1 cellular context compared by ENCODE assay signal in the genomic region with DNA sequence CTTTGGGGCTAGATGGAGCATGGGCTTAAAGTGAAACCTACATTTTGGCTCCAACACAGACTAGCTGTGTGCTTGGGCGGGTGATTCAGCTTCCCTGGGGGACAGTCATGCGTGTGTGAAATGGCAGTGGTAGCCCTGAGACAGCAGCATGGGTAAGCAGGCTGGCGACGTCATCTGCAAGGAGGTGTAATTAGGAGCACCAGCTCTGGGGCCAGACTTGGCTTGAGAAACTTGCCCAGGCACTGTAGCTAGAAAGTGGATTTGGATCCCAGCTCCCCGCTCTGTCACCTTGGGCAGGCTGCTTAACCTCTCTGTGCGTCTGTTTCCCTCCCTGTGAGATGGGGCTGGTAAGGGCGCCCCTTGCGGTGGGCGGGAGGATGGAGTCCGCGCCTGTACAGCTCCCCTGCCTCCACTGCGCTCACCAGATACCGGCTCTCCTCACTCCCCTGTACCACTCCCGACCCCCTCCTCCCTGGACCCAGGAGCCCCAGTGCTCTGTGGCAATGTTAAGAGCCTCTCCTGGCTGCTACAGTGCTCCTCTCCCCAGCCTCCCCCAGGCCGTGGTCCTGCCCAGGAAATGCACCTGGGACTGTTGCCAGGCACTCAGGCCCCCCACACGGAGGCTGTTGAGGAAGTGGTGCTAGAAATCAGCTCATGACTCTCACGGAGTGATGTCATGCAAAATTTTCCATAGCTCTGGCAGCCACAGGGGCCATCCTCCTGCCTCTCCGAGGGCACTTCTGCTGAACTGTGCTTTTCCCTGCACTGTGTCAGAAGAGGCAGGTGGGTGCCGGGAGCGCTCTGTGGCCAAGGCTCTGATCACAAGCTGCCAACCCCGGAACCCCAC.
TF ChIP-seq lines count a peak whose summit lies in the region.

No MANE protein-coding gene starts in this region.

TF ChIP-seq in HepG2, 621 proteins besides CTCF, POLR2A, EP300 and RAD21 (continued from another document and continues in another):
- TF ChIP-seq, protein P1, sequence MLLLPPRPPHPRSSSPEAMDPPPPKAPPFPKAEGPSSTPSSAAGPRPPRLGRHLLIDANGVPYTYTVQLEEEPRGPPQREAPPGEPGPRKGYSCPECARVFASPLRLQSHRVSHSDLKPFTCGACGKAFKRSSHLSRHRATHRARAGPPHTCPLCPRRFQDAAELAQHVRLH (CRISPR knock-in tag; IDR thresholded peaks at IDR 0.05; ENCODE audit: borderline replicate concordance, low read depth): peak; percentile 45; the same call in 1 of the 2 replicates
- TF ChIP-seq ZNF543 (CRISPR knock-in tag; IDR thresholded peaks at IDR 0.05) (no peak), CREM (IDR thresholded peaks at IDR 0.05) (no peak), CREM (CRISPR knock-in tag; IDR thresholded peaks at IDR 0.05) (no peak), TAF1 (CRISPR knock-in tag; IDR thresholded peaks at IDR 0.05) (0 out of 2 replicates have a peak, but pooled peaks have one; percentile 25), ZNF33B (CRISPR knock-in tag; IDR thresholded peaks at IDR 0.05) (no peak), RFXAP (CRISPR knock-in tag; IDR thresholded peaks at IDR 0.05; ENCODE audit: borderline replicate concordance) (0 out of 2 replicates have a peak, but pooled peaks have one; percentile 25), ZNF746 (CRISPR knock-in tag; IDR thresholded peaks at IDR 0.05) (no peak; the same call in 1 of the 2 replicates), ZNF749 (CRISPR knock-in tag; IDR thresholded peaks at IDR 0.05; ENCODE audit: borderline replicate concordance) (no peak), ZNF768 (CRISPR knock-in tag; IDR thresholded peaks at IDR 0.05) (peak; percentile 97), GABPA (IDR thresholded peaks at IDR 0.05; ENCODE audit: low read depth, low read length) (no peak), GABPA (CRISPR knock-in tag; IDR thresholded peaks at IDR 0.05; ENCODE audit: low read depth) (peak; percentile 54), AHR (CRISPR knock-in tag; IDR thresholded peaks at IDR 0.05) (no peak), GATA4 (IDR thresholded peaks at IDR 0.05; ENCODE audit: borderline replicate concordance, low read depth) (no peak), ZNF552 (CRISPR knock-in tag; IDR thresholded peaks at IDR 0.05; ENCODE audit: borderline replicate concordance) (no peak), ZSCAN21 (CRISPR knock-in tag; IDR thresholded peaks at IDR 0.05; ENCODE audit: borderline replicate concordance) (peak; percentile 57; the same call in 1 of the 2 replicates), ZNF317 (CRISPR knock-in tag; IDR thresholded peaks at IDR 0.05) (no peak), TARDBP (CRISPR knock-in tag; IDR thresholded peaks at IDR 0.05) (no peak)
- TF ChIP-seq, protein P2, sequence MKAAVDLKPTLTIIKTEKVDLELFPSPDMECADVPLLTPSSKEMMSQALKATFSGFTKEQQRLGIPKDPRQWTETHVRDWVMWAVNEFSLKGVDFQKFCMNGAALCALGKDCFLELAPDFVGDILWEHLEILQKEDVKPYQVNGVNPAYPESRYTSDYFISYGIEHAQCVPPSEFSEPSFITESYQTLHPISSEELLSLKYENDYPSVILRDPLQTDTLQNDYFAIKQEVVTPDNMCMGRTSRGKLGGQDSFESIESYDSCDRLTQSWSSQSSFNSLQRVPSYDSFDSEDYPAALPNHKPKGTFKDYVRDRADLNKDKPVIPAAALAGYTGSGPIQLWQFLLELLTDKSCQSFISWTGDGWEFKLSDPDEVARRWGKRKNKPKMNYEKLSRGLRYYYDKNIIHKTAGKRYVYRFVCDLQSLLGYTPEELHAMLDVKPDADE (CRISPR knock-in tag; IDR thresholded peaks at IDR 0.05): no peak
- TF ChIP-seq, protein P3, sequence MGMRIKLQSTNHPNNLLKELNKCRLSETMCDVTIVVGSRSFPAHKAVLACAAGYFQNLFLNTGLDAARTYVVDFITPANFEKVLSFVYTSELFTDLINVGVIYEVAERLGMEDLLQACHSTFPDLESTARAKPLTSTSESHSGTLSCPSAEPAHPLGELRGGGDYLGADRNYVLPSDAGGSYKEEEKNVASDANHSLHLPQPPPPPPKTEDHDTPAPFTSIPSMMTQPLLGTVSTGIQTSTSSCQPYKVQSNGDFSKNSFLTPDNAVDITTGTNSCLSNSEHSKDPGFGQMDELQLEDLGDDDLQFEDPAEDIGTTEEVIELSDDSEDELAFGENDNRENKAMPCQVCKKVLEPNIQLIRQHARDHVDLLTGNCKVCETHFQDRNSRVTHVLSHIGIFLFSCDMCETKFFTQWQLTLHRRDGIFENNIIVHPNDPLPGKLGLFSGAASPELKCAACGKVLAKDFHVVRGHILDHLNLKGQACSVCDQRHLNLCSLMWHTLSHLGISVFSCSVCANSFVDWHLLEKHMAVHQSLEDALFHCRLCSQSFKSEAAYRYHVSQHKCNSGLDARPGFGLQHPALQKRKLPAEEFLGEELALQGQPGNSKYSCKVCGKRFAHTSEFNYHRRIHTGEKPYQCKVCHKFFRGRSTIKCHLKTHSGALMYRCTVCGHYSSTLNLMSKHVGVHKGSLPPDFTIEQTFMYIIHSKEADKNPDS (CRISPR knock-in tag; IDR thresholded peaks at IDR 0.05): no peak
- TF ChIP-seq, protein P4, sequence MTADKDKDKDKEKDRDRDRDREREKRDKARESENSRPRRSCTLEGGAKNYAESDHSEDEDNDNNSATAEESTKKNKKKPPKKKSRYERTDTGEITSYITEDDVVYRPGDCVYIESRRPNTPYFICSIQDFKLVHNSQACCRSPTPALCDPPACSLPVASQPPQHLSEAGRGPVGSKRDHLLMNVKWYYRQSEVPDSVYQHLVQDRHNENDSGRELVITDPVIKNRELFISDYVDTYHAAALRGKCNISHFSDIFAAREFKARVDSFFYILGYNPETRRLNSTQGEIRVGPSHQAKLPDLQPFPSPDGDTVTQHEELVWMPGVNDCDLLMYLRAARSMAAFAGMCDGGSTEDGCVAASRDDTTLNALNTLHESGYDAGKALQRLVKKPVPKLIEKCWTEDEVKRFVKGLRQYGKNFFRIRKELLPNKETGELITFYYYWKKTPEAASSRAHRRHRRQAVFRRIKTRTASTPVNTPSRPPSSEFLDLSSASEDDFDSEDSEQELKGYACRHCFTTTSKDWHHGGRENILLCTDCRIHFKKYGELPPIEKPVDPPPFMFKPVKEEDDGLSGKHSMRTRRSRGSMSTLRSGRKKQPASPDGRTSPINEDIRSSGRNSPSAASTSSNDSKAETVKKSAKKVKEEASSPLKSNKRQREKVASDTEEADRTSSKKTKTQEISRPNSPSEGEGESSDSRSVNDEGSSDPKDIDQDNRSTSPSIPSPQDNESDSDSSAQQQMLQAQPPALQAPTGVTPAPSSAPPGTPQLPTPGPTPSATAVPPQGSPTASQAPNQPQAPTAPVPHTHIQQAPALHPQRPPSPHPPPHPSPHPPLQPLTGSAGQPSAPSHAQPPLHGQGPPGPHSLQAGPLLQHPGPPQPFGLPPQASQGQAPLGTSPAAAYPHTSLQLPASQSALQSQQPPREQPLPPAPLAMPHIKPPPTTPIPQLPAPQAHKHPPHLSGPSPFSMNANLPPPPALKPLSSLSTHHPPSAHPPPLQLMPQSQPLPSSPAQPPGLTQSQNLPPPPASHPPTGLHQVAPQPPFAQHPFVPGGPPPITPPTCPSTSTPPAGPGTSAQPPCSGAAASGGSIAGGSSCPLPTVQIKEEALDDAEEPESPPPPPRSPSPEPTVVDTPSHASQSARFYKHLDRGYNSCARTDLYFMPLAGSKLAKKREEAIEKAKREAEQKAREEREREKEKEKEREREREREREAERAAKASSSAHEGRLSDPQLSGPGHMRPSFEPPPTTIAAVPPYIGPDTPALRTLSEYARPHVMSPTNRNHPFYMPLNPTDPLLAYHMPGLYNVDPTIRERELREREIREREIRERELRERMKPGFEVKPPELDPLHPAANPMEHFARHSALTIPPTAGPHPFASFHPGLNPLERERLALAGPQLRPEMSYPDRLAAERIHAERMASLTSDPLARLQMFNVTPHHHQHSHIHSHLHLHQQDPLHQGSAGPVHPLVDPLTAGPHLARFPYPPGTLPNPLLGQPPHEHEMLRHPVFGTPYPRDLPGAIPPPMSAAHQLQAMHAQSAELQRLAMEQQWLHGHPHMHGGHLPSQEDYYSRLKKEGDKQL (CRISPR knock-in tag; IDR thresholded peaks at IDR 0.05; ENCODE audit: low read depth): no peak
- TF ChIP-seq, protein P5, sequence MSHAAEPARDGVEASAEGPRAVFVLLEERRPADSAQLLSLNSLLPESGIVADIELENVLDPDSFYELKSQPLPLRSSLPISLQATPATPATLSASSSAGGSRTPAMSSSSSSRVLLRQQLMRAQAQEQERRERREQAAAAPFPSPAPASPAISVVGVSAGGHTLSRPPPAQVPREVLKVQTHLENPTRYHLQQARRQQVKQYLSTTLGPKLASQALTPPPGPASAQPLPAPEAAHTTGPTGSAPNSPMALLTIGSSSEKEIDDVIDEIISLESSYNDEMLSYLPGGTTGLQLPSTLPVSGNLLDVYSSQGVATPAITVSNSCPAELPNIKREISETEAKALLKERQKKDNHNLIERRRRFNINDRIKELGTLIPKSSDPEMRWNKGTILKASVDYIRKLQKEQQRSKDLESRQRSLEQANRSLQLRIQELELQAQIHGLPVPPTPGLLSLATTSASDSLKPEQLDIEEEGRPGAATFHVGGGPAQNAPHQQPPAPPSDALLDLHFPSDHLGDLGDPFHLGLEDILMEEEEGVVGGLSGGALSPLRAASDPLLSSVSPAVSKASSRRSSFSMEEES (CRISPR knock-in tag; IDR thresholded peaks at IDR 0.05): peak; percentile 71
- TF ChIP-seq, protein P6, sequence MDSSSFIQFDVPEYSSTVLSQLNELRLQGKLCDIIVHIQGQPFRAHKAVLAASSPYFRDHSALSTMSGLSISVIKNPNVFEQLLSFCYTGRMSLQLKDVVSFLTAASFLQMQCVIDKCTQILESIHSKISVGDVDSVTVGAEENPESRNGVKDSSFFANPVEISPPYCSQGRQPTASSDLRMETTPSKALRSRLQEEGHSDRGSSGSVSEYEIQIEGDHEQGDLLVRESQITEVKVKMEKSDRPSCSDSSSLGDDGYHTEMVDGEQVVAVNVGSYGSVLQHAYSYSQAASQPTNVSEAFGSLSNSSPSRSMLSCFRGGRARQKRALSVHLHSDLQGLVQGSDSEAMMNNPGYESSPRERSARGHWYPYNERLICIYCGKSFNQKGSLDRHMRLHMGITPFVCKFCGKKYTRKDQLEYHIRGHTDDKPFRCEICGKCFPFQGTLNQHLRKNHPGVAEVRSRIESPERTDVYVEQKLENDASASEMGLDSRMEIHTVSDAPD (CRISPR knock-in tag; IDR thresholded peaks at IDR 0.05): no peak
- TF ChIP-seq, protein P7, sequence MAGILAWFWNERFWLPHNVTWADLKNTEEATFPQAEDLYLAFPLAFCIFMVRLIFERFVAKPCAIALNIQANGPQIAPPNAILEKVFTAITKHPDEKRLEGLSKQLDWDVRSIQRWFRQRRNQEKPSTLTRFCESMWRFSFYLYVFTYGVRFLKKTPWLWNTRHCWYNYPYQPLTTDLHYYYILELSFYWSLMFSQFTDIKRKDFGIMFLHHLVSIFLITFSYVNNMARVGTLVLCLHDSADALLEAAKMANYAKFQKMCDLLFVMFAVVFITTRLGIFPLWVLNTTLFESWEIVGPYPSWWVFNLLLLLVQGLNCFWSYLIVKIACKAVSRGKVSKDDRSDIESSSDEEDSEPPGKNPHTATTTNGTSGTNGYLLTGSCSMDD (CRISPR knock-in tag; IDR thresholded peaks at IDR 0.05): no peak
- TF ChIP-seq, protein P8, sequence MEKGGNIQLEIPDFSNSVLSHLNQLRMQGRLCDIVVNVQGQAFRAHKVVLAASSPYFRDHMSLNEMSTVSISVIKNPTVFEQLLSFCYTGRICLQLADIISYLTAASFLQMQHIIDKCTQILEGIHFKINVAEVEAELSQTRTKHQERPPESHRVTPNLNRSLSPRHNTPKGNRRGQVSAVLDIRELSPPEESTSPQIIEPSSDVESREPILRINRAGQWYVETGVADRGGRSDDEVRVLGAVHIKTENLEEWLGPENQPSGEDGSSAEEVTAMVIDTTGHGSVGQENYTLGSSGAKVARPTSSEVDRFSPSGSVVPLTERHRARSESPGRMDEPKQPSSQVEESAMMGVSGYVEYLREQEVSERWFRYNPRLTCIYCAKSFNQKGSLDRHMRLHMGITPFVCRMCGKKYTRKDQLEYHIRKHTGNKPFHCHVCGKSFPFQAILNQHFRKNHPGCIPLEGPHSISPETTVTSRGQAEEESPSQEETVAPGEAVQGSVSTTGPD (CRISPR knock-in tag; IDR thresholded peaks at IDR 0.05): no peak
- TF ChIP-seq, protein P9, sequence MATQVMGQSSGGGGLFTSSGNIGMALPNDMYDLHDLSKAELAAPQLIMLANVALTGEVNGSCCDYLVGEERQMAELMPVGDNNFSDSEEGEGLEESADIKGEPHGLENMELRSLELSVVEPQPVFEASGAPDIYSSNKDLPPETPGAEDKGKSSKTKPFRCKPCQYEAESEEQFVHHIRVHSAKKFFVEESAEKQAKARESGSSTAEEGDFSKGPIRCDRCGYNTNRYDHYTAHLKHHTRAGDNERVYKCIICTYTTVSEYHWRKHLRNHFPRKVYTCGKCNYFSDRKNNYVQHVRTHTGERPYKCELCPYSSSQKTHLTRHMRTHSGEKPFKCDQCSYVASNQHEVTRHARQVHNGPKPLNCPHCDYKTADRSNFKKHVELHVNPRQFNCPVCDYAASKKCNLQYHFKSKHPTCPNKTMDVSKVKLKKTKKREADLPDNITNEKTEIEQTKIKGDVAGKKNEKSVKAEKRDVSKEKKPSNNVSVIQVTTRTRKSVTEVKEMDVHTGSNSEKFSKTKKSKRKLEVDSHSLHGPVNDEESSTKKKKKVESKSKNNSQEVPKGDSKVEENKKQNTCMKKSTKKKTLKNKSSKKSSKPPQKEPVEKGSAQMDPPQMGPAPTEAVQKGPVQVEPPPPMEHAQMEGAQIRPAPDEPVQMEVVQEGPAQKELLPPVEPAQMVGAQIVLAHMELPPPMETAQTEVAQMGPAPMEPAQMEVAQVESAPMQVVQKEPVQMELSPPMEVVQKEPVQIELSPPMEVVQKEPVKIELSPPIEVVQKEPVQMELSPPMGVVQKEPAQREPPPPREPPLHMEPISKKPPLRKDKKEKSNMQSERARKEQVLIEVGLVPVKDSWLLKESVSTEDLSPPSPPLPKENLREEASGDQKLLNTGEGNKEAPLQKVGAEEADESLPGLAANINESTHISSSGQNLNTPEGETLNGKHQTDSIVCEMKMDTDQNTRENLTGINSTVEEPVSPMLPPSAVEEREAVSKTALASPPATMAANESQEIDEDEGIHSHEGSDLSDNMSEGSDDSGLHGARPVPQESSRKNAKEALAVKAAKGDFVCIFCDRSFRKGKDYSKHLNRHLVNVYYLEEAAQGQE (IDR thresholded peaks at IDR 0.05; ENCODE audit: borderline replicate concordance in 1 of 2, low read depth in 1 of 2, low read length in 2 of 2): no peak
